13 cellular contexts compared by ENCODE assay signal in the genomic region with DNA sequence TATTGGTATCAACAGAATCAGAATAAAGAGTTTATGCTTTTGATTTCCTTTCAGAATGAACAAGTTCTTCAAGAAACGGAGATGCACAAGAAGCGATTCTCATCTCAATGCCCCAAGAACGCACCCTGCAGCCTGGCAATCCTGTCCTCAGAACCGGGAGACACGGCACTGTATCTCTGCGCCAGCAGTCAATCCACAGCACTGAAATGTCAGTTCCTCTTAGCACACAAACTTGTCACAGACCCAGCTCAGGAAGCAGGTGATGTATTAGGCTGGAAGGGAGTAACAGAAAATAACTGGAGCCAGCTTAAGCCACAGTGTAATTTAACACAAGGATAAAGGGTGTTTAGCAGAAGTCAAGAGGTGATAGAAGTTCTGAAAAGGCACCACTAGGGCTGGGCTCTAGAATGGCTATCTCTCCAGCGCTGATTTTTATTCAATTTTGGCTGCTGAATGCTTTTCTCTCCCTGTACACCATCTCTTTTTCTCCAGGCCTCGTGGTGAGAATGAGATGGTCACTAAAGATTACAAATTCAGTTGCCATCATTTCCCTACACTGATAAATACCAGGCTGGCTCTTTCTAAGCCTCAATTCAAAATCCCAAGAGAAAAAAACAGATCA.
A peak's percentile ranks its signal among the peaks of the same experiment; 100 is the strongest.
DNase-seq lines count a peak whose midpoint lies in the region; ATAC-seq and TF ChIP-seq lines count a peak whose summit lies in the region.
"Had no signal": no experiment of that assay in that cellular context is flagged by ENCODE, and none has a peak within 500 bp of the region (broad histone marks: within the 10 kb centered on the region; RNA-seq: fewer than 3 reads in every experiment).

No MANE protein-coding gene starts in this region.

- no peak overlapping the region for H3K4me3 Mint-ChIP-seq in WTC11
- peak overlapping the region; percentile 47 for H3K4me3 Mint-ChIP-seq in natural killer cell treated with Interleukin-12 subunit alpha and Interleukin-12 subunit beta and Interleukin-15 and Interleukin-18, amount 100 ng/mL, for 72 hours

- POLR2A ChIA-PET in WTC11 (lab: Charles Lee) = no interaction called here

- no peak for TF ChIP-seq CTCF in WTC11 (IDR thresholded peaks at IDR 0.05)

- peaks cover under 1% of the 10 kb centered on the region; the same call in 1 of the 2 replicates for H3K9me3 Mint-ChIP-seq in WTC11
- no peaks in the 10 kb centered on the region for H3K9me3 Mint-ChIP-seq in natural killer cell treated with Interleukin-12 subunit alpha and Interleukin-12 subunit beta and Interleukin-15 and Interleukin-18, amount 100 ng/mL, for 72 hours

- no peak overlapping the region for H3K27ac Mint-ChIP-seq in WTC11
- H3K27ac Mint-ChIP-seq in natural killer cell treated with Interleukin-12 subunit alpha and Interleukin-12 subunit beta and Interleukin-15 and Interleukin-18, amount 100 ng/mL, for 72 hours = no peak overlapping the region

- peak; percentile 32; the same call in 1 of the 2 replicates for ATAC-seq in WTC11
- peak in 1 of 2 donors; percentile 20 for ATAC-seq in natural killer cell treated with Interleukin-12 subunit alpha and Interleukin-12 subunit beta and Interleukin-15 and Interleukin-18, amount 100 ng/mL, for 72 hours
- no peak for ATAC-seq in HG02798 (IDR thresholded peaks at IDR 0.05; ENCODE audit: poor library complexity, unreplicated experiment)
- ATAC-seq in GM19328 (IDR thresholded peaks at IDR 0.05; ENCODE audit: unreplicated experiment) = no peak

- H3K36me3 Mint-ChIP-seq in WTC11 = no peaks in the 10 kb centered on the region
- H3K36me3 Mint-ChIP-seq in natural killer cell treated with Interleukin-12 subunit alpha and Interleukin-12 subunit beta and Interleukin-15 and Interleukin-18, amount 100 ng/mL, for 72 hours = peaks cover 4% of the 10 kb centered on the region

- H3K27me3 Mint-ChIP-seq in WTC11 (ENCODE audit: low read depth) = no peaks in the 10 kb centered on the region; the same call in 1 of the 2 replicates
- peaks cover 21 to 58% of the 10 kb centered on the region in 2 donors for H3K27me3 Mint-ChIP-seq in natural killer cell treated with Interleukin-12 subunit alpha and Interleukin-12 subunit beta and Interleukin-15 and Interleukin-18, amount 100 ng/mL, for 72 hours

- peak; percentile 3 for DNase-seq in NCI-H2171 treated with DMSO at 0.1 percent for 48 hours (lab: John Stamatoyannopoulos, UW)
- no peak for DNase-seq in NCI-H2171 (lab: John Stamatoyannopoulos, UW)
- peak; percentile 61 for DNase-seq in NAMALWA (ENCODE audit: low spot score)
- DNase-seq in WTC11 (ENCODE audit: low spot score) = no peak
- DNase-seq in natural killer cell treated with Interleukin-12 subunit alpha and Interleukin-12 subunit beta and Interleukin-15 and Interleukin-18, amount 100 ng/mL, for 72 hours (ENCODE audit: low spot score) = no peak
- DNase-seq in NCI-H1930 (lab: John Stamatoyannopoulos, UW) = no peak
- DNase-seq: amygdala; effector memory CD4-positive, alpha-beta T cell; NCI-H187; occipital lobe; stimulated activated CD4-positive, alpha-beta T cell treated with anti-CD3 and anti-CD28 coated beads, Interleukin-1b, Interleukin-23, amount 100 ng/mL, for 48 hours had no signal

- no peaks in the 10 kb centered on the region for H3K4me1 Mint-ChIP-seq in WTC11
- H3K4me1 Mint-ChIP-seq in natural killer cell treated with Interleukin-12 subunit alpha and Interleukin-12 subunit beta and Interleukin-15 and Interleukin-18, amount 100 ng/mL, for 72 hours (ENCODE audit: low read depth in 2 of 2) = peaks cover 0 to 7% of the 10 kb centered on the region in 2 donors

- CTCF ChIA-PET in WTC11 (lab: Charles Lee) = interaction anchor here (2.3 kb wide), 1 partner anchor 137 kb away, joined by 5 read pairs; no protein-coding TSS in a partner anchor

TF ChIP-seq in WTC11, 78 proteins besides CTCF, POLR2A, EP300 and RAD21:
- TF ChIP-seq OVOL2 (CRISPR knock-in tag; IDR thresholded peaks at IDR 0.05; ENCODE audit: borderline replicate concordance) = no peak
- TF ChIP-seq ZNF396 (CRISPR knock-in tag; IDR thresholded peaks at IDR 0.05; ENCODE audit: borderline replicate concordance) = no peak

Comparison
In these comparisons a context has a peak if more than half of its experiments do, and no peak if none do; other contexts are left out.
1. DNase-seq: peak in NCI-H2171 treated with DMSO at 0.1 percent for 48 hours (single experiment) and NAMALWA (single experiment); none in NCI-H2171 (single experiment), WTC11 (single experiment), natural killer cell treated with Interleukin-12 subunit alpha and Interleukin-12 subunit beta and Interleukin-15 and Interleukin-18, amount 100 ng/mL, for 72 hours (single experiment) and NCI-H1930 (0 of 2).